In genomic region chr22:49671331-49672012, GRCh38 we compare ENCODE assay signal across 1 cellular context.
TF ChIP-seq lines count a peak whose summit lies in the region.

No MANE protein-coding gene starts in this region.

TF ChIP-seq in GM23338, 12 proteins besides CTCF, POLR2A, EP300 and RAD21 (continued from another document):
- TF ChIP-seq REST (IDR thresholded peaks at IDR 0.05; ENCODE audit: unreplicated experiment): no peak
- no peak for TF ChIP-seq CREB1 (CRISPR knock-in tag; IDR thresholded peaks at IDR 0.05; ENCODE audit: low read depth)
- TF ChIP-seq EZH2 (IDR thresholded peaks at IDR 0.05; ENCODE audit: low read depth, unreplicated experiment): no peak
- TF ChIP-seq ETS1 (IDR thresholded peaks at IDR 0.05): no peak
- no peak for TF ChIP-seq STAT1 (IDR thresholded peaks at IDR 0.05; ENCODE audit: unreplicated experiment)
- TF ChIP-seq ZNF114 (CRISPR knock-in tag; IDR thresholded peaks at IDR 0.05): no peak
- TF ChIP-seq NANOG (IDR thresholded peaks at IDR 0.05; ENCODE audit: borderline replicate concordance): no peak
- TF ChIP-seq EZH2phosphoT487 (IDR thresholded peaks at IDR 0.05; ENCODE audit: unreplicated experiment): no peak
- no peak for TF ChIP-seq JUNB (IDR thresholded peaks at IDR 0.05; ENCODE audit: unreplicated experiment)
